ENCODE assay signal across 15 cellular contexts in genomic region chr6:158379336-158379735, GRCh38.
"Had no signal": no experiment of that assay in that cellular context is flagged by ENCODE, and none has a peak within 500 bp of the region (broad histone marks: within the 10 kb centered on the region; RNA-seq: fewer than 3 reads in every experiment).

No MANE protein-coding gene starts in this region.

- H3K27ac Mint-ChIP-seq: activated CD4-positive, alpha-beta T cell treated with anti-CD3 and anti-CD28 coated beads, Interleukin-2, amount 10 ng/mL, durations not matched to agents 7 days and 5 days; activated naive CD8-positive, alpha-beta T cell treated with anti-CD3 and anti-CD28 coated beads, Interleukin-2, amount 50 U/mL, for 24 hours; mesothelial cell of epicardium; stimulated activated effector memory CD8-positive, alpha-beta T cell treated with anti-CD3 and anti-CD28 coated beads, Interleukin-12 subunit alpha, Interleukin-12 subunit beta, amount 100 ng/mL, for 72 hours; T-helper 2 cell treated with Interferon-gamma antibody and Interleukin-4, amounts not matched to agents 5 μg/mL and 100 μg/mL, for 36 hours had no signal

- H3K27ac ChIP-seq: esophagus squamous epithelium, parathyroid adenoma, thyroid gland, vagina had no signal

- H3K9me3 Mint-ChIP-seq: activated CD4-positive, alpha-beta T cell treated with anti-CD3 and anti-CD28 coated beads, Interleukin-2, amount 10 ng/mL, durations not matched to agents 7 days and 5 days; activated naive CD8-positive, alpha-beta T cell treated with anti-CD3 and anti-CD28 coated beads, Interleukin-2, amount 50 U/mL, for 24 hours; mesothelial cell of epicardium; stimulated activated effector memory CD8-positive, alpha-beta T cell treated with anti-CD3 and anti-CD28 coated beads, Interleukin-12 subunit alpha, Interleukin-12 subunit beta, amount 100 ng/mL, for 72 hours; T-helper 2 cell treated with Interferon-gamma antibody and Interleukin-4, amounts not matched to agents 5 μg/mL and 100 μg/mL, for 36 hours had no signal

- H3K4me3 Mint-ChIP-seq: activated CD4-positive, alpha-beta T cell treated with anti-CD3 and anti-CD28 coated beads, Interleukin-2, amount 10 ng/mL, durations not matched to agents 7 days and 5 days; activated naive CD8-positive, alpha-beta T cell treated with anti-CD3 and anti-CD28 coated beads, Interleukin-2, amount 50 U/mL, for 24 hours; mesothelial cell of epicardium; stimulated activated effector memory CD8-positive, alpha-beta T cell treated with anti-CD3 and anti-CD28 coated beads, Interleukin-12 subunit alpha, Interleukin-12 subunit beta, amount 100 ng/mL, for 72 hours; T-helper 2 cell treated with Interferon-gamma antibody and Interleukin-4, amounts not matched to agents 5 μg/mL and 100 μg/mL, for 36 hours had no signal

- H3K9me3 ChIP-seq: esophagus squamous epithelium, thyroid gland, vagina had no signal

- H3K4me3 ChIP-seq: dorsolateral prefrontal cortex, esophagus squamous epithelium, thyroid gland, vagina had no signal

- H2AFZ ChIP-seq: parathyroid adenoma had no signal

- H3K27me3 Mint-ChIP-seq: activated CD4-positive, alpha-beta T cell treated with anti-CD3 and anti-CD28 coated beads, Interleukin-2, amount 10 ng/mL, durations not matched to agents 7 days and 5 days; activated naive CD8-positive, alpha-beta T cell treated with anti-CD3 and anti-CD28 coated beads, Interleukin-2, amount 50 U/mL, for 24 hours had no signal

- H3K36me3 ChIP-seq: esophagus squamous epithelium, thyroid gland, vagina had no signal

- H3K36me3 Mint-ChIP-seq: mesothelial cell of epicardium; stimulated activated effector memory CD8-positive, alpha-beta T cell treated with anti-CD3 and anti-CD28 coated beads, Interleukin-12 subunit alpha, Interleukin-12 subunit beta, amount 100 ng/mL, for 72 hours had no signal

- DNase-seq: activated CD4-positive, alpha-beta T cell treated with anti-CD3 and anti-CD28 coated beads, Interleukin-2, amount 10 ng/mL, durations not matched to agents 7 days and 5 days; activated naive CD4-positive, alpha-beta T cell treated with Interleukin-2 at 50 U/mL for 16 hours; activated naive CD8-positive, alpha-beta T cell treated with anti-CD3 and anti-CD28 coated beads, Interleukin-2, amount 50 U/mL, for 24 hours; activated T-cell treated with anti-CD3 and anti-CD28 coated beads for 4 hours; aorta; dorsolateral prefrontal cortex; esophagus squamous epithelium; hypothalamus; stimulated activated CD4-positive, alpha-beta T cell treated with anti-CD3 and anti-CD28 coated beads, Interleukin-12 subunit alpha, Interleukin-12 subunit beta, amount 100 ng/mL, for 4 hours; thyroid gland had no signal

- H3K27me3 ChIP-seq: dorsolateral prefrontal cortex, esophagus squamous epithelium, thyroid gland, vagina had no signal

- H3K4me1 Mint-ChIP-seq: activated CD4-positive, alpha-beta T cell treated with anti-CD3 and anti-CD28 coated beads, Interleukin-2, amount 10 ng/mL, durations not matched to agents 7 days and 5 days; activated naive CD8-positive, alpha-beta T cell treated with anti-CD3 and anti-CD28 coated beads, Interleukin-2, amount 50 U/mL, for 24 hours had no signal

- H3K9ac ChIP-seq: parathyroid adenoma had no signal
